18 cellular contexts compared by ENCODE assay signal in the genomic region with DNA sequence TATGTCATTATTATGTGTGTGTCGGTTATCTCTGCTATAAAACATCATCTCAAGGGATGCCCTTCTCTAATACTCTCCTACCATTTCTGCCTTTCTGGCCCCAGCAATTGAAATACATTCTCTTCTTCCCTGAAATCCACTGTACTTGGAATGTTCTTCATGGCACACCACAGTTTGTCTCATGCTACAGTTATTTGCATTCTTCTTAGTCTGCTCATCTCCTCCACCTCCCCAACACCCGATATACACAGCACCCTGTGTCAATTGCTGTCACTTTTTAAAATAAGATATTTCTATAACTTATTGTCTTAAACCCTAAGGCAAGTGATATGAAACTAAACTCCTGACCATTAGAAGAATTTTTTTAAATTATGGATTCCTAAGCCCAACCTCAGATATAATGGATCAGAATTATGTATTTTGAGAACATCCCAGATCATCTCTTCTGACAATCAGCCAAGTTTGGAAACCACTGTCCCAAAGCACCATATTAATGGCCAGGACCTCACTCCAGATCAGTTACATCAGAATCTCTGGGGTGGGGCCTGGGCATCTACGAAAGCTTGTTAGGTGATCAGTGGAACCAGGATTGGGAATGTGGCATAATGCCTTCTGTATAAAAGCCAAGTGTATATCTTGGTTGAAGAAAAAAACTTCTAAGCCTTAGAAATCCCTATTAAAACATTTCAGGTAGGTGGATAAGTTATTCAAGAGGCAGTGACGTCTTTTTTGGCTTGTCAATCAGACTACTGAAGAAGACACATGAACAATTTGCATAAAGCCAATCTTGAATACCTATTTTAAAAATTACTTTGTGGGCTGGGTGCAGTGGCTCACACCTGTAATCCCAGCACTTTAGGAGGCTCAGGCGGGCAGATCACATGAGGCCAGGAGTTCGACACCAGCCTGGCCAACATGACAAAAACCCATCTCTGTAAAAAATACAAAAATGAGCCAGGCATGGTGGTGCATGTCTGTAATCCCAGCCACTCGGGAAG. TPM values are rescaled to one million over a fixed set of nuclear protein-coding genes. Genes with fewer than 3 reads are reported as not detected.
DNase-seq lines count a peak whose midpoint lies in the region; TF ChIP-seq lines count a peak whose summit lies in the region.
"Had no signal": no experiment of that assay in that cellular context is flagged by ENCODE, and none has a peak within 500 bp of the region (broad histone marks: within the 10 kb centered on the region; RNA-seq: fewer than 3 reads in every experiment).

No MANE protein-coding gene starts in this region.

- H3K27me3 ChIP-seq in SK-N-SH (ENCODE audit: insufficient read depth) (no peaks in the 10 kb centered on the region), skeletal muscle satellite cell (ENCODE audit: control insufficient read depth, insufficient read depth, low read length) (no peaks in the 10 kb centered on the region)
- no peaks in the 10 kb centered on the region for H3K27me3 ChIP-seq in CD8-positive, alpha-beta memory T cell (ENCODE audit: insufficient read depth, low read length, poor library complexity, severe bottlenecking)
- H3K27me3 ChIP-seq: right lobe of liver, upper lobe of right lung had no signal

- H2AFZ ChIP-seq in SK-N-SH (ENCODE audit: low read depth), result peak overlapping the region; percentile 23; the same call in 1 of the 2 replicates

- H3K4me1 ChIP-seq in SK-N-SH (ENCODE audit: control insufficient read depth in 1 of 2, insufficient read depth in 2 of 2, low read depth in 1 of 2, low read length in 1 of 2) (peaks cover 0 to 4% of the 10 kb centered on the region in 2 experiments; a peak in 1 of 4 replicates), skeletal muscle satellite cell (ENCODE audit: control insufficient read depth, insufficient read depth, low read length) (peaks cover 16% of the 10 kb centered on the region)
- H3K4me1 ChIP-seq in CD8-positive, alpha-beta memory T cell (ENCODE audit: insufficient read depth, low read length), result no peaks in the 10 kb centered on the region
- H3K4me1 ChIP-seq: right lobe of liver, upper lobe of right lung had no signal

- CTCF ChIA-PET in SK-N-SH (lab: Yijun Ruan, JAX), result no interaction called here
- CTCF ChIA-PET in CD8-positive, alpha-beta memory T cell (lab: Charles Lee), result no interaction called here

- no peak for TF ChIP-seq EP300 in SK-N-SH (IDR thresholded peaks at IDR 0.05; ENCODE audit: borderline replicate concordance in 1 of 2, low read depth in 1 of 2, low read length in 1 of 2)

- TF ChIP-seq CTCF in SK-N-SH (IDR thresholded peaks at IDR 0.05) (no peak), fibroblast of pulmonary artery (IDR thresholded peaks at IDR 0.05; ENCODE audit: low read length, missing control alignments) (no peak)

- POLR2A ChIA-PET in SK-N-SH (lab: Yijun Ruan, JAX), result no interaction called here
- POLR2A ChIA-PET in CD8-positive, alpha-beta memory T cell (lab: Charles Lee), result no interaction called here

- no peak overlapping the region for H3K27ac Mint-ChIP-seq in activated T-cell treated with anti-CD3 and anti-CD28 coated beads, Interleukin-2, amount 50 U/mL, for 24 hours
- H3K27ac Mint-ChIP-seq in CD8-positive, alpha-beta memory T cell, result peak overlapping the region in 1 of 8 donors; percentile 29
- H3K27ac Mint-ChIP-seq: brain; CD8-positive, alpha-beta T cell; nephron had no signal

- no peak for TF ChIP-seq RAD21 in SK-N-SH (IDR thresholded peaks at IDR 0.05; ENCODE audit: low read length)

- H3K36me3 Mint-ChIP-seq in activated T-cell treated with anti-CD3 and anti-CD28 coated beads, Interleukin-2, amount 50 U/mL, for 24 hours (ENCODE audit: low read depth), result peaks cover 69% of the 10 kb centered on the region
- H3K36me3 Mint-ChIP-seq in CD8-positive, alpha-beta memory T cell, result peaks cover 0 to 55% (median 12%) of the 10 kb centered on the region in 3 donors

- 72% methylated on average over 7 of the region's 7 CpGs for WGBS in SK-N-SH (ENCODE audit: low lambda C conversion rate)

- no peaks in the 10 kb centered on the region for H3K9me3 ChIP-seq in SK-N-SH
- no peaks in the 10 kb centered on the region for H3K9me3 ChIP-seq in skeletal muscle satellite cell (replicated peaks; ENCODE audit: low read length)
- H3K9me3 ChIP-seq in CD8-positive, alpha-beta memory T cell (ENCODE audit: low read length), result no peaks in the 10 kb centered on the region
- H3K9me3 ChIP-seq: right lobe of liver, upper lobe of right lung had no signal

- no peaks in the 10 kb centered on the region for H3K27me3 Mint-ChIP-seq in activated T-cell treated with anti-CD3 and anti-CD28 coated beads, Interleukin-2, amount 50 U/mL, for 24 hours
- H3K27me3 Mint-ChIP-seq in CD8-positive, alpha-beta memory T cell, result no peaks in the 10 kb centered on the region

- no peaks in the 10 kb centered on the region for H3K79me2 ChIP-seq in SK-N-SH (ENCODE audit: insufficient read depth)

- H3K9ac ChIP-seq in SK-N-SH (no peak overlapping the region), skeletal muscle satellite cell (ENCODE audit: low read depth, low read length) (peak overlapping the region; percentile 13)

- H3K4me2 ChIP-seq in SK-N-SH (peak overlapping the region; percentile 43), skeletal muscle satellite cell (ENCODE audit: low read length) (peak overlapping the region; percentile 53)

- H3K4me1 Mint-ChIP-seq in activated T-cell treated with anti-CD3 and anti-CD28 coated beads, Interleukin-2, amount 50 U/mL, for 24 hours (ENCODE audit: low read depth), result no peaks in the 10 kb centered on the region
- no peaks in the 10 kb centered on the region for H3K4me1 Mint-ChIP-seq in CD8-positive, alpha-beta memory T cell
- H3K4me1 Mint-ChIP-seq: brain, nephron had no signal

- H3K9me3 Mint-ChIP-seq in activated T-cell treated with anti-CD3 and anti-CD28 coated beads, Interleukin-2, amount 50 U/mL, for 24 hours, result no peaks in the 10 kb centered on the region
- H3K9me3 Mint-ChIP-seq in CD8-positive, alpha-beta memory T cell, result no peaks in the 10 kb centered on the region
- H3K9me3 Mint-ChIP-seq: brain; CD8-positive, alpha-beta T cell; nephron had no signal

- H3K4me3 ChIP-seq in SK-N-SH (ENCODE audit: low read depth in 2 of 2, low read length in 1 of 2) (no peak overlapping the region; a peak in 1 of 4 replicates), fibroblast of pulmonary artery (replicated peaks; ENCODE audit: low read depth, low read length) (no peak overlapping the region), skeletal muscle satellite cell (ENCODE audit: low read length) (peak overlapping the region; percentile 18)
- H3K4me3 ChIP-seq in CD8-positive, alpha-beta memory T cell (ENCODE audit: low read length), result no peak overlapping the region
- H3K4me3 ChIP-seq: right lobe of liver, upper lobe of right lung had no signal

- no peaks in the 10 kb centered on the region for H3K9me2 ChIP-seq in SK-N-SH

- H3K4me3 Mint-ChIP-seq in activated T-cell treated with anti-CD3 and anti-CD28 coated beads, Interleukin-2, amount 50 U/mL, for 24 hours, result no peak overlapping the region
- H3K4me3 Mint-ChIP-seq in CD8-positive, alpha-beta memory T cell, result no peak overlapping the region
- H3K4me3 Mint-ChIP-seq: brain; CD8-positive, alpha-beta T cell; nephron had no signal

- H3K36me3 ChIP-seq in SK-N-SH (replicated peaks in 1 of 2; ENCODE audit: control insufficient read depth in 1 of 2, insufficient read depth in 2 of 2, low read length in 1 of 2), result peaks cover 0 to 7% of the 10 kb centered on the region in 2 experiments
- H3K36me3 ChIP-seq in skeletal muscle satellite cell (ENCODE audit: insufficient read depth, low read length), result peaks cover 2% of the 10 kb centered on the region
- no peaks in the 10 kb centered on the region for H3K36me3 ChIP-seq in CD8-positive, alpha-beta memory T cell (ENCODE audit: insufficient read depth, low read length)
- H3K36me3 ChIP-seq: right lobe of liver had no signal

- H3K27ac ChIP-seq in SK-N-SH (ENCODE audit: low read depth in 2 of 2, low read length in 1 of 2), result peak overlapping the region in 1 of 2 experiments; percentile 59; a peak in 2 of 4 replicates
- no peak overlapping the region for H3K27ac ChIP-seq in CD8-positive, alpha-beta memory T cell (ENCODE audit: low read depth, low read length)
- H3K27ac ChIP-seq: right lobe of liver, upper lobe of right lung, VCaP had no signal

- DNase-seq in GM04504 (ENCODE audit: low read depth) (peak; percentile 32), SK-N-SH (no peak), fibroblast of pulmonary artery (ENCODE audit: low read depth) (peak; percentile 59), SKM-1 (lab: John Stamatoyannopoulos, UW; ENCODE audit: unreplicated experiment) (no peak)
- DNase-seq in activated T-cell treated with anti-CD3 and anti-CD28 coated beads, Interleukin-2, amount 50 U/mL, for 24 hours, result no peak
- DNase-seq in CD8-positive, alpha-beta memory T cell, result no peak
- DNase-seq: activated gamma-delta T cell; CD8-positive, alpha-beta T cell; hippocampal formation; left ventricle myocardium superior; NCI-H2107; right lobe of liver; stimulated activated naive CD4-positive, alpha-beta T cell treated with Interleukin-2 at 50 U/mL for 16 hours; upper lobe of right lung had no signal

- no peaks in the 10 kb centered on the region for H4K20me1 ChIP-seq in SK-N-SH (ENCODE audit: insufficient read depth)

- peaks cover 17% of the 10 kb centered on the region for H3F3A ChIP-seq in SK-N-SH (replicated peaks; ENCODE audit: insufficient read depth)

TF ChIP-seq in SK-N-SH, 30 proteins besides CTCF, POLR2A, EP300 and RAD21 (continues in another document):
- TF ChIP-seq, protein P1, sequence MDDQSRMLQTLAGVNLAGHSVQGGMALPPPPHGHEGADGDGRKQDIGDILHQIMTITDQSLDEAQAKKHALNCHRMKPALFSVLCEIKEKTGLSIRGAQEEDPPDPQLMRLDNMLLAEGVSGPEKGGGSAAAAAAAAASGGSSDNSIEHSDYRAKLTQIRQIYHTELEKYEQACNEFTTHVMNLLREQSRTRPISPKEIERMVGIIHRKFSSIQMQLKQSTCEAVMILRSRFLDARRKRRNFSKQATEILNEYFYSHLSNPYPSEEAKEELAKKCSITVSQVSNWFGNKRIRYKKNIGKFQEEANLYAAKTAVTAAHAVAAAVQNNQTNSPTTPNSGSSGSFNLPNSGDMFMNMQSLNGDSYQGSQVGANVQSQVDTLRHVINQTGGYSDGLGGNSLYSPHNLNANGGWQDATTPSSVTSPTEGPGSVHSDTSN (IDR thresholded peaks at IDR 0.05), result peak; percentile 19; the same call in 1 of the 2 replicates
- TF ChIP-seq RCOR1 (IDR thresholded peaks at IDR 0.05; ENCODE audit: low read length) (no peak), RFX5 (IDR thresholded peaks at IDR 0.05; ENCODE audit: low read length) (no peak)

RNA-seq across cellular contexts. Expression of a gene that starts 30.0 kb away (rescaled TPM):
- 1.3 and 1.7 TPM in 2 replicates for polyA plus RNA-seq in SK-N-SH (2012; rRNA removed)
- polyA plus RNA-seq in SK-N-SH (2012; cell fraction: cytosol; rRNA removed), result 1.4 and 1.7 TPM in 2 replicates
- polyA plus RNA-seq in SK-N-SH (2012; cell fraction: nucleus; rRNA removed), result 0.83 and 1.1 TPM in 2 replicates
- total RNA-seq in skeletal muscle satellite cell (2012; rRNA removed), result 2.8 and 3.7 TPM in 2 replicates
- total RNA-seq in CD8-positive, alpha-beta memory T cell, result 1 to 10 TPM; 4.1 to 4.4 TPM
- polyA plus RNA-seq in CD8-positive, alpha-beta memory T cell, result 8.2 TPM

RNA-seq across cellular contexts. Expression of a gene that starts 39.0 kb away (rescaled TPM):
- polyA plus RNA-seq in SK-N-SH (2012; rRNA removed), result 9.2 and 13.6 TPM in 2 replicates
- 9.4 and 10.3 TPM in 2 replicates for polyA plus RNA-seq in SK-N-SH (2012; cell fraction: cytosol; rRNA removed)
- 15.6 and 38.9 TPM in 2 replicates for polyA plus RNA-seq in SK-N-SH (2012; cell fraction: nucleus; rRNA removed)
- 8.9 and 10.3 TPM in 2 replicates for total RNA-seq in skeletal muscle satellite cell (2012; rRNA removed)
- total RNA-seq in CD8-positive, alpha-beta memory T cell, result 10 to 100 TPM; 17.3 to 18.8 TPM
- 11.5 TPM for polyA plus RNA-seq in CD8-positive, alpha-beta memory T cell

Comparison
In these comparisons a context has a peak if more than half of its experiments do, and no peak if none do; other contexts are left out.
1. DNase-seq: peak in GM04504 (single experiment) and fibroblast of pulmonary artery (single experiment); none in SK-N-SH (single experiment), SKM-1 (single experiment), activated T-cell treated with anti-CD3 and anti-CD28 coated beads, Interleukin-2, amount 50 U/mL, for 24 hours (single experiment) and CD8-positive, alpha-beta memory T cell (0 of 5).